ENCODE assay signal across 20 cellular contexts in the genomic region with DNA sequence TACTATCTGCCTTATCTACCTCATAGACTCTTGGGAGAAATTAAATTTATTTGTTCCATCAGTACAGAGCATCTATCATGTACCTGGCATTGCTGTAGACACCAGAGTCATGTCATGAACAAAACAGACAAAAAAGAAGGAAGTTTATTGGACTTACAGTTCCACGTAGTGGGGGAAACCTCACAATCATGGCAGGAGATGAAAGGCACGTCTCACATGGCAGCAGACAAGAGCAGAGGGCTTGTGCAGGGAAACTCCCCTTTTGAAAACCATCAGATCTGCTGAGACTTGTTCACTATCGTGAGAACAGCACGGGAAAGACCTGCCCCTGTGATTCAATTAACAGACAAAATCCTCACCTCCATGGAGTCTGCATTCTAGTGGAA.
DNase-seq lines count a peak whose midpoint lies in the region; ATAC-seq and TF ChIP-seq lines count a peak whose summit lies in the region.
"Had no signal": no experiment of that assay in that cellular context is flagged by ENCODE, and none has a peak within 500 bp of the region (broad histone marks: within the 10 kb centered on the region; RNA-seq: fewer than 3 reads in every experiment).

No MANE protein-coding gene starts in this region.

- no peak overlapping the region for H3K4me3 ChIP-seq in epithelial cell of esophagus (ENCODE audit: low read length)
- H3K4me3 ChIP-seq: heart left ventricle, ovary, right atrium auricular region, SJCRH30, thoracic aorta had no signal

- TF ChIP-seq CTCF in epithelial cell of esophagus (IDR thresholded peaks at IDR 0.05; ENCODE audit: insufficient read depth, low read depth, low read length, missing control alignments): no peak

- peaks cover 9% of the 10 kb centered on the region for H3K36me3 Mint-ChIP-seq in T-helper 1 cell treated with Interleukin-12 subunit alpha and Interleukin-12 subunit beta and Interleukin-4 antibody, amounts not matched to agents 30 μg/mL and 1 μg/mL, for 36 hours (ENCODE audit: low read depth)
- H3K36me3 Mint-ChIP-seq in stimulated activated naive CD8-positive, alpha-beta T cell treated with anti-CD3 and anti-CD28 coated beads, Interleukin-15, Interleukin-2, amounts not matched to agents 100 ng/mL and 50 ng/mL, for 24 hours (ENCODE audit: low read depth): peaks cover 9% of the 10 kb centered on the region

- peak overlapping the region; percentile 20 for H3K4me3 Mint-ChIP-seq in T-helper 1 cell treated with Interleukin-12 subunit alpha and Interleukin-12 subunit beta and Interleukin-4 antibody, amounts not matched to agents 30 μg/mL and 1 μg/mL, for 36 hours
- H3K4me3 Mint-ChIP-seq in stimulated activated naive CD8-positive, alpha-beta T cell treated with anti-CD3 and anti-CD28 coated beads, Interleukin-15, Interleukin-2, amounts not matched to agents 100 ng/mL and 50 ng/mL, for 24 hours: peak overlapping the region; percentile 6
- H3K4me3 Mint-ChIP-seq: H9, mesothelial cell of epicardium, nephron had no signal

- DNase-seq in T-helper 1 cell (no peak), epithelial cell of esophagus (ENCODE audit: low read depth) (peak; percentile 22), hepatic stellate cell (ENCODE audit: low spot score) (no peak), T-helper 9 cell (no peak)
- no peak for DNase-seq in stimulated activated naive CD8-positive, alpha-beta T cell treated with anti-CD3 and anti-CD28 coated beads, Interleukin-15, Interleukin-2, amounts not matched to agents 100 U/mL and 50 U/mL, for 24 hours
- DNase-seq: H9, heart left ventricle, NCI-H1436, NCI-H510A treated with DMSO at 0.1 percent for 48 hours, ovary, SJCRH30, WERI-Rb-1 had no signal

- peaks cover 14% of the 10 kb centered on the region for H3K4me1 Mint-ChIP-seq in T-helper 1 cell treated with Interleukin-12 subunit alpha and Interleukin-12 subunit beta and Interleukin-4 antibody, amounts not matched to agents 30 μg/mL and 1 μg/mL, for 36 hours (ENCODE audit: low read depth)
- peaks cover 11% of the 10 kb centered on the region for H3K4me1 Mint-ChIP-seq in stimulated activated naive CD8-positive, alpha-beta T cell treated with anti-CD3 and anti-CD28 coated beads, Interleukin-15, Interleukin-2, amounts not matched to agents 100 ng/mL and 50 ng/mL, for 24 hours (ENCODE audit: low read depth)
- H3K4me1 Mint-ChIP-seq: nephron had no signal

- peaks cover 18% of the 10 kb centered on the region for H3K9me3 Mint-ChIP-seq in T-helper 1 cell treated with Interleukin-12 subunit alpha and Interleukin-12 subunit beta and Interleukin-4 antibody, amounts not matched to agents 30 μg/mL and 1 μg/mL, for 36 hours
- H3K9me3 Mint-ChIP-seq in stimulated activated naive CD8-positive, alpha-beta T cell treated with anti-CD3 and anti-CD28 coated beads, Interleukin-15, Interleukin-2, amounts not matched to agents 100 ng/mL and 50 ng/mL, for 24 hours: peaks cover 16% of the 10 kb centered on the region

- ATAC-seq in stimulated activated naive CD8-positive, alpha-beta T cell treated with anti-CD3 and anti-CD28 coated beads, Interleukin-15, Interleukin-2, amounts not matched to agents 100 U/mL and 50 U/mL, for 24 hours: no peak
- ATAC-seq in HG02759 (IDR thresholded peaks at IDR 0.05; ENCODE audit: unreplicated experiment): no peak
- ATAC-seq: heart left ventricle, Panc1 had no signal

- H3K27me3 Mint-ChIP-seq in T-helper 1 cell treated with Interleukin-12 subunit alpha and Interleukin-12 subunit beta and Interleukin-4 antibody, amounts not matched to agents 30 μg/mL and 1 μg/mL, for 36 hours (ENCODE audit: low read depth): peaks cover 10% of the 10 kb centered on the region
- no peaks in the 10 kb centered on the region for H3K27me3 Mint-ChIP-seq in stimulated activated naive CD8-positive, alpha-beta T cell treated with anti-CD3 and anti-CD28 coated beads, Interleukin-15, Interleukin-2, amounts not matched to agents 100 ng/mL and 50 ng/mL, for 24 hours

- H3K27ac Mint-ChIP-seq in T-helper 1 cell treated with Interleukin-12 subunit alpha and Interleukin-12 subunit beta and Interleukin-4 antibody, amounts not matched to agents 30 μg/mL and 1 μg/mL, for 36 hours: peak overlapping the region; percentile 80
- peak overlapping the region; percentile 21 for H3K27ac Mint-ChIP-seq in stimulated activated naive CD8-positive, alpha-beta T cell treated with anti-CD3 and anti-CD28 coated beads, Interleukin-15, Interleukin-2, amounts not matched to agents 100 ng/mL and 50 ng/mL, for 24 hours
- H3K27ac Mint-ChIP-seq: H9, mesothelial cell of epicardium, nephron had no signal
